ENCODE assay signal across 8 cellular contexts in genomic region chr1:163321311-163322305, GRCh38. TPM values are rescaled to one million over a fixed set of nuclear protein-coding genes. Genes with fewer than 3 reads are reported as not detected.
DNase-seq lines count a peak whose midpoint lies in the region; ATAC-seq, FAIRE-seq and TF ChIP-seq lines count a peak whose summit lies in the region.

Gene NUF2, plus strand, starts transcription at chr1:163321954. Its CDS starts 4,098 bp downstream, at chr1:163326052.

- peak; percentile 94 for ATAC-seq in GM21526 (IDR thresholded peaks at IDR 0.05; ENCODE audit: low FRiP score, unreplicated experiment)

- peak within 1 kb of the TSS; percentile 92 for H3K4me2 ChIP-seq in OCI-LY7 (ENCODE audit: low read length)
- H3K4me2 ChIP-seq in endothelial cell of umbilical vein (ENCODE audit: insufficient read depth, low read length): peak within 1 kb of the TSS; percentile 99

- FAIRE-seq in D721Med (lab: Jason Lieb, UNC) (peak; percentile 90), endothelial cell of umbilical vein (lab: Jason Lieb, UNC) (peak; percentile 95)

- TF ChIP-seq CTCF in D721Med (IDR thresholded peaks at IDR 0.05; ENCODE audit: insufficient read depth, missing control alignments): no peak
- TF ChIP-seq CTCF in OCI-LY7 (conservative IDR thresholded peaks at IDR 0.05; ENCODE audit: low read length): no peak
- TF ChIP-seq CTCF in endothelial cell of umbilical vein (IDR thresholded peaks at IDR 0.05; ENCODE audit: extremely low read depth in 1 of 2, insufficient read depth in 1 of 2, low read depth in 1 of 2, low read length in 2 of 2): no peak

- dilution Hi-C loops in endothelial cell of umbilical vein (cut with MboI; ENCODE audit: extremely low pct_ligation_motif_present, low sequenced_read_pairs): no loop called here

- intact Hi-C loops in OCI-LY7 (cut with micrococcal nuclease; ENCODE audit: unreplicated experiment): loop anchor here (5.0 kb wide), 1 partner anchor 824 kb away; the partner anchor contains the start of gene UHMK1
- intact Hi-C loops in endothelial cell of umbilical vein (cut with micrococcal nuclease): loop anchor here (1.0 to 10.0 kb wide), 3 partner anchors 121 to 707 kb away; no protein-coding TSS in a partner anchor

- H3K36me3 ChIP-seq in OCI-LY7 (ENCODE audit: insufficient read depth, low read length): peaks cover 56% of the 10 kb centered on the region
- H3K36me3 ChIP-seq in endothelial cell of umbilical vein (ENCODE audit: control insufficient read depth in 2 of 2, extremely low read depth in 1 of 2, insufficient read depth in 2 of 2, low read length in 2 of 2): peaks cover 0 to 2% of the 10 kb centered on the region in 2 experiments

- H3K27me3 ChIP-seq in endothelial cell of umbilical vein (ENCODE audit: control insufficient read depth in 2 of 2, insufficient read depth in 2 of 2, low read length in 2 of 2): no peaks in the 10 kb centered on the region

- peak; percentile 84 for TF ChIP-seq POLR2A in endothelial cell of umbilical vein (IDR thresholded peaks at IDR 0.05; ENCODE audit: low read depth, low read length)

- POLR2A ChIA-PET in OCI-LY7 (lab: Charles Lee): interaction anchor here (0.6 to 2.5 kb wide), 6 partner anchors 8 to 226 kb away, joined by 3 to 12 read pairs (median 4); no protein-coding TSS in a partner anchor
- POLR2A ChIA-PET in endothelial cell of umbilical vein (lab: Charles Lee): interaction anchor here (1.2 kb wide), 1 partner anchor 119 kb away, joined by 3 read pairs; the partner anchor contains the start of gene RGS5

- BruUV-seq in OCI-LY7 (replicated peaks; lab: Mats Ljungman, UMichigan): TSS peak; percentile 89
- BruUV-seq in endothelial cell of umbilical vein (replicated peaks; lab: Mats Ljungman, UMichigan): TSS peak; percentile 86

- H2AFZ ChIP-seq in OCI-LY7 (ENCODE audit: low read length) (peak within 1 kb of the TSS; percentile 75; the same call in 1 of the 2 replicates), endothelial cell of umbilical vein (ENCODE audit: low read depth, low read length) (peak within 1 kb of the TSS; percentile 80)

- H3K9me2 ChIP-seq in OCI-LY7 (ENCODE audit: insufficient read depth, low read length): no peaks in the 10 kb centered on the region

- DNase-seq in D721Med (ENCODE audit: insufficient read length, low spot score): peak; percentile 85
- peak; percentile 36 for DNase-seq in HuH-7.5 (ENCODE audit: low spot score)
- DNase-seq in OCI-LY7 (ENCODE audit: low spot score): peak; percentile 98
- peak; percentile 93 for DNase-seq in activated T-cell treated with anti-CD3 and anti-CD28 coated beads for 1 hour (ENCODE audit: low read depth)
- peak; percentile 98 for DNase-seq in endothelial cell of umbilical vein (ENCODE audit: low read depth, low spot score)
- DNase-seq in midbrain (lab: John Stamatoyannopoulos, UW): peak; percentile 98
- DNase-seq in stimulated activated CD8-positive, alpha-beta memory T cell treated with anti-CD3 and anti-CD28 coated beads, Interleukin-2, amount 100 ng/mL, for 1 hour (ENCODE audit: low read depth in 2 of 2): peak; percentile 90 to 91

- CTCF ChIA-PET in OCI-LY7 (lab: Charles Lee; ENCODE audit: unreplicated experiment): interaction anchor here (0.7 kb wide), 1 partner anchor 11 kb away, joined by 3 read pairs; no protein-coding TSS in a partner anchor
- CTCF ChIA-PET in endothelial cell of umbilical vein (lab: Charles Lee): interaction anchor here (0.9 to 1.4 kb wide), 4 partner anchors 10 to 467 kb away, joined by 3 to 5 read pairs (median 3); partner anchors contain the start of gene RGS4

- H3K4me1 ChIP-seq in OCI-LY7 (ENCODE audit: insufficient read depth, low read length, poor library complexity, severe bottlenecking): peaks cover 22% of the 10 kb centered on the region
- peaks cover 23% of the 10 kb centered on the region for H3K4me1 ChIP-seq in endothelial cell of umbilical vein (ENCODE audit: control insufficient read depth, extremely low read depth, insufficient read depth, low read length)

- peak within 1 kb of the TSS; percentile 90 for H3K9ac ChIP-seq in endothelial cell of umbilical vein (replicated peaks; ENCODE audit: extremely low read depth, insufficient read depth, low read length)

- peak within 1 kb of the TSS; percentile 94 for H3K27ac ChIP-seq in OCI-LY7 (ENCODE audit: low read depth, low read length, poor library complexity, severe bottlenecking)
- H3K27ac ChIP-seq in endothelial cell of umbilical vein (ENCODE audit: insufficient read depth, low read depth, low read length): peak within 1 kb of the TSS; percentile 71

- no peaks in the 10 kb centered on the region for H3K9me1 ChIP-seq in endothelial cell of umbilical vein (replicated peaks; ENCODE audit: control insufficient read depth, extremely low read depth, insufficient read depth, low read length)

- H3K79me2 ChIP-seq in OCI-LY7 (ENCODE audit: insufficient read depth, low read depth, low read length): peaks cover 58% of the 10 kb centered on the region
- H3K79me2 ChIP-seq in endothelial cell of umbilical vein (ENCODE audit: control insufficient read depth, insufficient read depth, low read length): peaks cover 47% of the 10 kb centered on the region

- H4K20me1 ChIP-seq in OCI-LY7 (ENCODE audit: insufficient read depth, low read length): no peaks in the 10 kb centered on the region
- H4K20me1 ChIP-seq in endothelial cell of umbilical vein (replicated peaks; ENCODE audit: control insufficient read depth, extremely low read depth, insufficient read depth, low read length): no peaks in the 10 kb centered on the region

- H3K4me3 ChIP-seq in OCI-LY7 (ENCODE audit: low read depth, low read length, poor library complexity, severe bottlenecking) (peak within 1 kb of the TSS; percentile 85), endothelial cell of umbilical vein (replicated peaks in 1 of 3; ENCODE audit: insufficient read depth in 1 of 3, low read depth in 1 of 3, low read length in 3 of 3) (peak within 1 kb of the TSS; percentile 56 to 98 (median 93))

- H3K9me3 ChIP-seq in OCI-LY7 (ENCODE audit: low read length) (no peaks in the 10 kb centered on the region), endothelial cell of umbilical vein (replicated peaks; ENCODE audit: control insufficient read depth, insufficient read depth, low read length) (no peaks in the 10 kb centered on the region)

TF ChIP-seq in endothelial cell of umbilical vein, 7 proteins besides CTCF, POLR2A, EP300 and RAD21:
- no peak for TF ChIP-seq EZH2 (IDR thresholded peaks at IDR 0.05; ENCODE audit: borderline replicate concordance, low read depth, low read length, severe bottlenecking)
- peak; percentile 40 for TF ChIP-seq FOS (IDR thresholded peaks at IDR 0.05; ENCODE audit: borderline replicate concordance, insufficient read depth, low read length)
- TF ChIP-seq GATA2 (IDR thresholded peaks at IDR 0.05; ENCODE audit: insufficient read depth, insufficient read length, low read depth, low read length): no peak
- TF ChIP-seq JUN (IDR thresholded peaks at IDR 0.05; ENCODE audit: borderline replicate concordance, insufficient read depth, insufficient read length, low read depth): no peak
- peak; percentile 90 for TF ChIP-seq POLR2AphosphoS5 (IDR thresholded peaks at IDR 0.05; ENCODE audit: insufficient read depth, low read depth, low read length)
- TF ChIP-seq MYC (IDR thresholded peaks at IDR 0.05; ENCODE audit: low read depth, low read length): peak; percentile 90
- TF ChIP-seq MAX (IDR thresholded peaks at IDR 0.05; ENCODE audit: insufficient read depth, insufficient read length): peak; percentile 80

RNA-seq across cellular contexts. Expression of gene NUF2, which starts in this region (rescaled TPM):
- total RNA-seq in OCI-LY7 (2014; rRNA removed; shearing (Covaris generic)): 76.2 and 86.1 TPM in 2 replicates
- 92.5 and 102 TPM in 2 replicates for total RNA-seq in OCI-LY7 (2022)
- total RNA-seq in endothelial cell of umbilical vein: 38.6 and 38.7 TPM in 2 replicates
- polyA plus RNA-seq in endothelial cell of umbilical vein: 10.4 and 14.3 TPM in 2 replicates
- 13.3 and 13.5 TPM in 2 replicates for polyA plus RNA-seq in endothelial cell of umbilical vein (2011; cell fraction: cytosol; rRNA removed)
- 37.0 and 87.4 TPM in 2 replicates for polyA plus RNA-seq in endothelial cell of umbilical vein (2011; cell fraction: nucleus; rRNA removed)
- 10.6 and 26.0 TPM in 2 replicates for polyA plus RNA-seq in endothelial cell of umbilical vein (2012)
- 6.0 and 8.8 TPM in 2 replicates for polyA minus RNA-seq in endothelial cell of umbilical vein
- polyA minus RNA-seq in endothelial cell of umbilical vein (2011; cell fraction: cytosol; rRNA and poly(A)+ RNA removed): 12.5 TPM
- polyA minus RNA-seq in endothelial cell of umbilical vein (2011; cell fraction: nucleus; rRNA and poly(A)+ RNA removed): 17.8 and 41.2 TPM in 2 replicates

Comparison
In these comparisons a context has a peak if more than half of its experiments do, and no peak if none do; other contexts are left out.
1. Peak in every context shown above with its lines: DNase-seq, ATAC-seq, H3K4me3 ChIP-seq and H3K27ac ChIP-seq.
2. DNase-seq: peak in every context shown above with its lines; median percentile 98 in OCI-LY7; 98 in endothelial cell of umbilical vein; 98 in midbrain; 93 in activated T-cell treated with anti-CD3 and anti-CD28 coated beads for 1 hour; 90 in stimulated activated CD8-positive, alpha-beta memory T cell treated with anti-CD3 and anti-CD28 coated beads, Interleukin-2, amount 100 ng/mL, for 1 hour; 85 in D721Med; 36 in HuH-7.5.